ENCODE assay signal across 1 cellular context in the genomic region with DNA sequence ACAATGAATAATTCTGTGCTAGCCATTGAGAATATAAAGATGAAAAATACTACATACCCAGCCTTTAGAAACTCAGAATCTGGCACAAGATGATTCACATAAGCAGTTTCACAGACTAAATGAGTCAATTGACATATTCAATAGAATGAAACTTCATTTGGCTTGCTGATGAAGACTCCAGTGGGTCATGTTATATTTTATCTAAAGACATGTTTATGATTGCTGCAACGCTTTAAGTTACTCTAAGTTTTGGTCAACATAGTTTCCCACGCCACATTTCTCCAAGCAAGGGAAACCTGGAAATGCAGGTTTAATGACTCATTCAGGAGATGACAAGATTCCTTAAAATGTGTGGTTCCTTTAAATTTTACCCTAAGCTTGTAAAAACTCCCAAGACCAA.
TF ChIP-seq lines count a peak whose summit lies in the region.

No MANE protein-coding gene starts in this region.

TF ChIP-seq in WTC11, 78 proteins besides CTCF, POLR2A, EP300 and RAD21 (continued from another document):
- TF ChIP-seq, protein P1, sequence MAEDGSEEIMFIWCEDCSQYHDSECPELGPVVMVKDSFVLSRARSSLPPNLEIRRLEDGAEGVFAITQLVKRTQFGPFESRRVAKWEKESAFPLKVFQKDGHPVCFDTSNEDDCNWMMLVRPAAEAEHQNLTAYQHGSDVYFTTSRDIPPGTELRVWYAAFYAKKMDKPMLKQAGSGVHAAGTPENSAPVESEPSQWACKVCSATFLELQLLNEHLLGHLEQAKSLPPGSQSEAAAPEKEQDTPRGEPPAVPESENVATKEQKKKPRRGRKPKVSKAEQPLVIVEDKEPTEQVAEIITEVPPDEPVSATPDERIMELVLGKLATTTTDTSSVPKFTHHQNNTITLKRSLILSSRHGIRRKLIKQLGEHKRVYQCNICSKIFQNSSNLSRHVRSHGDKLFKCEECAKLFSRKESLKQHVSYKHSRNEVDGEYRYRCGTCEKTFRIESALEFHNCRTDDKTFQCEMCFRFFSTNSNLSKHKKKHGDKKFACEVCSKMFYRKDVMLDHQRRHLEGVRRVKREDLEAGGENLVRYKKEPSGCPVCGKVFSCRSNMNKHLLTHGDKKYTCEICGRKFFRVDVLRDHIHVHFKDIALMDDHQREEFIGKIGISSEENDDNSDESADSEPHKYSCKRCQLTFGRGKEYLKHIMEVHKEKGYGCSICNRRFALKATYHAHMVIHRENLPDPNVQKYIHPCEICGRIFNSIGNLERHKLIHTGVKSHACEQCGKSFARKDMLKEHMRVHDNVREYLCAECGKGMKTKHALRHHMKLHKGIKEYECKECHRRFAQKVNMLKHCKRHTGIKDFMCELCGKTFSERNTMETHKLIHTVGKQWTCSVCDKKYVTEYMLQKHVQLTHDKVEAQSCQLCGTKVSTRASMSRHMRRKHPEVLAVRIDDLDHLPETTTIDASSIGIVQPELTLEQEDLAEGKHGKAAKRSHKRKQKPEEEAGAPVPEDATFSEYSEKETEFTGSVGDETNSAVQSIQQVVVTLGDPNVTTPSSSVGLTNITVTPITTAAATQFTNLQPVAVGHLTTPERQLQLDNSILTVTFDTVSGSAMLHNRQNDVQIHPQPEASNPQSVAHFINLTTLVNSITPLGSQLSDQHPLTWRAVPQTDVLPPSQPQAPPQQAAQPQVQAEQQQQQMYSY (CRISPR knock-in tag; IDR thresholded peaks at IDR 0.05) = no peak
- no peak for TF ChIP-seq GABPB1 (CRISPR knock-in tag; IDR thresholded peaks at IDR 0.05)
- TF ChIP-seq SOX15 (CRISPR knock-in tag; IDR thresholded peaks at IDR 0.05) = no peak
- TF ChIP-seq, protein P2, sequence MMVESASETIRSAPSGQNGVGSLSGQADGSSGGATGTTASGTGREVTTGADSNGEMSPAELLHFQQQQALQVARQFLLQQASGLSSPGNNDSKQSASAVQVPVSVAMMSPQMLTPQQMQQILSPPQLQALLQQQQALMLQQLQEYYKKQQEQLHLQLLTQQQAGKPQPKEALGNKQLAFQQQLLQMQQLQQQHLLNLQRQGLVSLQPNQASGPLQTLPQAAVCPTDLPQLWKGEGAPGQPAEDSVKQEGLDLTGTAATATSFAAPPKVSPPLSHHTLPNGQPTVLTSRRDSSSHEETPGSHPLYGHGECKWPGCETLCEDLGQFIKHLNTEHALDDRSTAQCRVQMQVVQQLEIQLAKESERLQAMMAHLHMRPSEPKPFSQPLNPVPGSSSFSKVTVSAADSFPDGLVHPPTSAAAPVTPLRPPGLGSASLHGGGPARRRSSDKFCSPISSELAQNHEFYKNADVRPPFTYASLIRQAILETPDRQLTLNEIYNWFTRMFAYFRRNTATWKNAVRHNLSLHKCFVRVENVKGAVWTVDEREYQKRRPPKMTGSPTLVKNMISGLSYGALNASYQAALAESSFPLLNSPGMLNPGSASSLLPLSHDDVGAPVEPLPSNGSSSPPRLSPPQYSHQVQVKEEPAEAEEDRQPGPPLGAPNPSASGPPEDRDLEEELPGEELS (CRISPR knock-in tag; IDR thresholded peaks at IDR 0.05) = no peak
- TF ChIP-seq ATF1 (CRISPR knock-in tag; IDR thresholded peaks at IDR 0.05) = no peak
- TF ChIP-seq, protein P3, sequence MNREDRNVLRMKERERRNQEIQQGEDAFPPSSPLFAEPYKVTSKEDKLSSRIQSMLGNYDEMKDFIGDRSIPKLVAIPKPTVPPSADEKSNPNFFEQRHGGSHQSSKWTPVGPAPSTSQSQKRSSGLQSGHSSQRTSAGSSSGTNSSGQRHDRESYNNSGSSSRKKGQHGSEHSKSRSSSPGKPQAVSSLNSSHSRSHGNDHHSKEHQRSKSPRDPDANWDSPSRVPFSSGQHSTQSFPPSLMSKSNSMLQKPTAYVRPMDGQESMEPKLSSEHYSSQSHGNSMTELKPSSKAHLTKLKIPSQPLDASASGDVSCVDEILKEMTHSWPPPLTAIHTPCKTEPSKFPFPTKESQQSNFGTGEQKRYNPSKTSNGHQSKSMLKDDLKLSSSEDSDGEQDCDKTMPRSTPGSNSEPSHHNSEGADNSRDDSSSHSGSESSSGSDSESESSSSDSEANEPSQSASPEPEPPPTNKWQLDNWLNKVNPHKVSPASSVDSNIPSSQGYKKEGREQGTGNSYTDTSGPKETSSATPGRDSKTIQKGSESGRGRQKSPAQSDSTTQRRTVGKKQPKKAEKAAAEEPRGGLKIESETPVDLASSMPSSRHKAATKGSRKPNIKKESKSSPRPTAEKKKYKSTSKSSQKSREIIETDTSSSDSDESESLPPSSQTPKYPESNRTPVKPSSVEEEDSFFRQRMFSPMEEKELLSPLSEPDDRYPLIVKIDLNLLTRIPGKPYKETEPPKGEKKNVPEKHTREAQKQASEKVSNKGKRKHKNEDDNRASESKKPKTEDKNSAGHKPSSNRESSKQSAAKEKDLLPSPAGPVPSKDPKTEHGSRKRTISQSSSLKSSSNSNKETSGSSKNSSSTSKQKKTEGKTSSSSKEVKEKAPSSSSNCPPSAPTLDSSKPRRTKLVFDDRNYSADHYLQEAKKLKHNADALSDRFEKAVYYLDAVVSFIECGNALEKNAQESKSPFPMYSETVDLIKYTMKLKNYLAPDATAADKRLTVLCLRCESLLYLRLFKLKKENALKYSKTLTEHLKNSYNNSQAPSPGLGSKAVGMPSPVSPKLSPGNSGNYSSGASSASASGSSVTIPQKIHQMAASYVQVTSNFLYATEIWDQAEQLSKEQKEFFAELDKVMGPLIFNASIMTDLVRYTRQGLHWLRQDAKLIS (CRISPR knock-in tag; IDR thresholded peaks at IDR 0.05; ENCODE audit: borderline replicate concordance) = no peak
- TF ChIP-seq ELF4 (CRISPR knock-in tag; IDR thresholded peaks at IDR 0.05; ENCODE audit: low read depth) = no peak
- no peak for TF ChIP-seq ZBTB21 (CRISPR knock-in tag; IDR thresholded peaks at IDR 0.05; ENCODE audit: borderline replicate concordance)
TF ChIP-seq in WTC11: peak in this region for 0.
